In the genomic region with DNA sequence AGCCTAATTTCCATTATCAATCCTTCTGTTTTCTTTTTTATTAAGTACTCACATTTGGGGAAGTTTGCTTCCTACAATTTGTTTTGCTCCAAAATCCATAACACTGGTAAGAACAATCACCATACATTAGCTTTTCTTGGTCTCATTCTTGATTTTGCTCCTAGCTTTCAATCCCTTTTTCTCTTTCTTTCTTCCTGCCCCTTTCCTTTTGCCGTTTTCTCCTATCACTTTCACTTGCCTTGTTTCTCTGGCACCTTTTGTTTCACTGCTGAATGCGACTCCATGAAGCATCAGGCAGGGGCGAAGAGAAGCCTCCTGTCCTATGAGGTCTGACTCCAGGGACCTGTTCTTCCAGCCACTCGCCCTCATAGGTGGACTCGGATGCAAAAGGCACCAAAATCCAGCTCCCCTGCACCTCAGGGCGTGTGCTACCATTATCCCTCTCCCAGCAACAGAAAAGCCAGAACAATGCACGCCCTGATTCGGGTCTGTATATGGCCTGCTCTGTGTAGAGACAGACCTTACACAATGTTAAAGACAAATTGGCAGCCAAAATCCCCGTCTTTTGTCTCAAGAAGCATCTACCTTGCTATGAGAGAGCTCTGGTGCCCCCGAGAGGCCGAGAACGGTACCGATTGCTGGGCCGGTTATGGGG, we compare ENCODE assay signal across 8 cellular contexts.
DNase-seq lines count a peak whose midpoint lies in the region; ATAC-seq and TF ChIP-seq lines count a peak whose summit lies in the region.

No MANE protein-coding gene starts in this region.

- H3K4me1 ChIP-seq in Karpas-422 (ENCODE audit: low read length), result peaks cover 21% of the 10 kb centered on the region
- no peaks in the 10 kb centered on the region for H3K4me1 ChIP-seq in PC-3 (ENCODE audit: insufficient read depth, low read length)
- H3K4me1 ChIP-seq in thoracic aorta (ENCODE audit: control insufficient read depth in 1 of 2, low read depth in 2 of 2), result no peaks in the 10 kb centered on the region

- H3K9ac ChIP-seq in Karpas-422 (ENCODE audit: low read length), result no peak overlapping the region
- no peak overlapping the region for H3K9ac ChIP-seq in PC-3 (ENCODE audit: low read length)

- H3K9me3 ChIP-seq in Karpas-422 (ENCODE audit: low read length) (no peaks in the 10 kb centered on the region), PC-3 (ENCODE audit: low read length) (no peaks in the 10 kb centered on the region), thoracic aorta (no peaks in the 10 kb centered on the region)

- H3K4me2 ChIP-seq in Karpas-422 (ENCODE audit: low read depth, low read length, poor library complexity, severe bottlenecking), result peak overlapping the region; percentile 62
- peak overlapping the region; percentile 46; the same call in 1 of the 2 replicates for H3K4me2 ChIP-seq in PC-3 (ENCODE audit: low read length)

- peak; percentile 85 for ATAC-seq in GM21423 (IDR thresholded peaks at IDR 0.05; ENCODE audit: unreplicated experiment)
- peak; percentile 64 for ATAC-seq in PC-3
- ATAC-seq in thoracic aorta (ENCODE audit: insufficient number of reproducible peaks, low FRiP score, low read depth), result no peak
- no peak for ATAC-seq in HG02885 (IDR thresholded peaks at IDR 0.05; ENCODE audit: poor library complexity, unreplicated experiment)

- H2AFZ ChIP-seq in Karpas-422 (ENCODE audit: low read length) (no peak overlapping the region), PC-3 (ENCODE audit: low read length) (peak overlapping the region; percentile 42; the same call in 1 of the 2 replicates)

- H3K27ac ChIP-seq in Karpas-422 (ENCODE audit: low read length) (no peak overlapping the region), PC-3 (ENCODE audit: low read length) (no peak overlapping the region), thoracic aorta (no peak overlapping the region)

- H3K36me3 ChIP-seq in Karpas-422 (ENCODE audit: insufficient read depth, low read length), result no peaks in the 10 kb centered on the region
- no peaks in the 10 kb centered on the region for H3K36me3 ChIP-seq in PC-3 (ENCODE audit: low read depth, low read length)
- H3K36me3 ChIP-seq in thoracic aorta, result no peaks in the 10 kb centered on the region

- intact Hi-C loops in PC-3 (cut with micrococcal nuclease), result no loop called here

- H3K4me3 ChIP-seq in Karpas-422 (ENCODE audit: low read length) (peak overlapping the region; percentile 22; the same call in 1 of the 2 replicates), PC-3 (ENCODE audit: low read length) (no peak overlapping the region), thoracic aorta (no peak overlapping the region)

- TF ChIP-seq CTCF in PC-3 (conservative IDR thresholded peaks at IDR 0.05; ENCODE audit: low read depth, low read length), result peak; percentile 70
- peak; percentile 22 for TF ChIP-seq CTCF in thoracic aorta (IDR thresholded peaks at IDR 0.05)

- POLR2A ChIA-PET in PC-3 (lab: Charles Lee; ENCODE audit: unreplicated experiment), result no interaction called here

- H3K9me2 ChIP-seq in Karpas-422 (replicated peaks; ENCODE audit: insufficient read depth, low read length) (no peaks in the 10 kb centered on the region), PC-3 (replicated peaks; ENCODE audit: low read length) (no peaks in the 10 kb centered on the region)

- no peaks in the 10 kb centered on the region for H4K20me1 ChIP-seq in Karpas-422 (ENCODE audit: insufficient read depth, low read depth, low read length)
- H4K20me1 ChIP-seq in PC-3 (ENCODE audit: low read length), result no peaks in the 10 kb centered on the region

- no peaks in the 10 kb centered on the region for H3F3A ChIP-seq in PC-3 (ENCODE audit: low read length, unreplicated experiment)

- BruUV-seq in PC-3 (replicated peaks; lab: Mats Ljungman, UMichigan), result no TSS peak

- CTCF ChIA-PET in PC-3 (lab: Charles Lee), result interaction anchor here (0.5 kb wide), 1 partner anchor 793 kb away, joined by 3 read pairs; no protein-coding TSS in a partner anchor

- no peaks in the 10 kb centered on the region for H3K27me3 ChIP-seq in Karpas-422 (ENCODE audit: low read length)
- 0 out of 2 replicates have a peak, but pooled peaks cover 15% of the 10 kb centered on the region for H3K27me3 ChIP-seq in PC-3 (ENCODE audit: low read length)
- no peaks in the 10 kb centered on the region for H3K27me3 ChIP-seq in thoracic aorta (replicated peaks; ENCODE audit: insufficient read depth)

- H3K79me2 ChIP-seq in Karpas-422 (ENCODE audit: low read length), result no peaks in the 10 kb centered on the region
- no peaks in the 10 kb centered on the region for H3K79me2 ChIP-seq in PC-3 (ENCODE audit: low read length)

- peak; percentile 68 for DNase-seq in ELR (ENCODE audit: low read depth)
- peak; percentile 94 for DNase-seq in Karpas-422
- DNase-seq in PC-3, result peak; percentile 72
- peak; percentile 88 for DNase-seq in cerebellar cortex (ENCODE audit: low spot score)
- peak; percentile 31 for DNase-seq in kidney glomerular epithelial cell (lab: John Stamatoyannopoulos, UW)
- DNase-seq in thoracic aorta (ENCODE audit: low spot score), result no peak

Comparison
In these comparisons a context has a peak if more than half of its experiments do, and no peak if none do; other contexts are left out.
1. ATAC-seq: peak in GM21423 (single experiment) and PC-3 (single experiment); none in thoracic aorta (single experiment) and HG02885 (single experiment).